Comparison of ENCODE assay signal across 8 cellular contexts in the genomic region with DNA sequence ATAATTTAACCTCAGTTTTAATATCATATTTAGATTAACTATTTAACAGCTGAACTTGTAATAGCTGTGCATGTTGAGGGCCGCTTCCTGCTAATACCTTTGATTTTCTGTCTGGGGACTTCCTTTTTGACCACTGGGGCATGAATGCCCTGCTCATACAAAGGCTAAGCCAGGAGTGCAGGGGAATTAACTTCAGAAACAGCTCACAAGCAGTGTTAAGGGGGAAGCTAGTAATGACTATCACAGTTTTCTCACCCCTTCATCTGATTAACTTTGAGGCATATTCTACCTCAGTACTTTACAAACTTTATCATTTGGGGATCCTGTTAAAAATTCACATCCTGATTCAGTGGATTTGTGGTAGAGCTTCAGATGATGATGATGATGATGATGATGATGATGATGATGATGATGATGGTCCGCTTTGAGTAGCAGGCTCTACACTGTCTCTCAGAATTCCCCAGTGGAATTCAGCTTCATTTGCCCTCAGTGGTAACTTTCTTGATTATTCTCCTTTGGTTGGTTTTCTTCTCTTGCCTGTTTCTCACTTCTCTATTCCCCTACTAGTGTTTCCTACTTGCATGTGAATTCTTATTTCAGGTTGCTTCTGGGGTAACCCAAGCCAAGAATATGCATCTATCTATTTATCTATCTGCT.
DNase-seq lines count a peak whose midpoint lies in the region; ATAC-seq and TF ChIP-seq lines count a peak whose summit lies in the region.

No MANE protein-coding gene starts in this region.

- H3K27me3 ChIP-seq in OCI-LY3 (ENCODE audit: low read depth, low read length) (no peaks in the 10 kb centered on the region), brain microvascular endothelial cell (replicated peaks) (no peaks in the 10 kb centered on the region)

- POLR2A ChIA-PET in GM10248 (lab: Yijun Ruan, JAX), result interaction anchor here (0.6 to 1.6 kb wide), 5 partner anchors 37 to 498 kb away, joined by 3 to 5 read pairs (median 4); no protein-coding TSS in a partner anchor

- H3K79me2 ChIP-seq in OCI-LY3 (ENCODE audit: low read length), result no peaks in the 10 kb centered on the region

- no peaks in the 10 kb centered on the region for H3K9me3 Mint-ChIP-seq in endothelial cell (ENCODE audit: unreplicated experiment)

- ATAC-seq in GM19023 (IDR thresholded peaks at IDR 0.05; ENCODE audit: unreplicated experiment) (peak; percentile 57), HG02852 (IDR thresholded peaks at IDR 0.05; ENCODE audit: unreplicated experiment) (peak; percentile 55)

- no peak overlapping the region for H2AFZ ChIP-seq in OCI-LY3 (ENCODE audit: low read depth, low read length)

- H3K27me3 Mint-ChIP-seq in endothelial cell (ENCODE audit: unreplicated experiment), result peaks cover 2% of the 10 kb centered on the region

- DNase-seq in GM10248 (ENCODE audit: extremely low spot score) (peak; percentile 58), ACHN (no peak), AG08396 (ENCODE audit: low spot score) (no peak), brain microvascular endothelial cell (no peak), endothelial cell (ENCODE audit: low spot score) (no peak)

- H3K4me1 ChIP-seq in OCI-LY3 (ENCODE audit: low read length), result peaks cover 61% of the 10 kb centered on the region

- no peaks in the 10 kb centered on the region for H3K36me3 Mint-ChIP-seq in endothelial cell (ENCODE audit: low read depth, unreplicated experiment)

- H3K4me3 Mint-ChIP-seq in endothelial cell (ENCODE audit: unreplicated experiment), result no peak overlapping the region

- peaks cover 7% of the 10 kb centered on the region for H3K36me3 ChIP-seq in OCI-LY3 (replicated peaks; ENCODE audit: low read depth, low read length)
- H3K36me3 ChIP-seq in brain microvascular endothelial cell (replicated peaks), result no peaks in the 10 kb centered on the region

- peak overlapping the region; percentile 87 for H3K4me2 ChIP-seq in OCI-LY3 (ENCODE audit: low read length)

- CTCF ChIA-PET in GM10248 (lab: Yijun Ruan, JAX), result interaction anchor here (0.7 to 3.3 kb wide), 13 partner anchors 9 to 287 kb away, joined by 3 to 35 read pairs (median 3); no protein-coding TSS in a partner anchor

- no peak for TF ChIP-seq CTCF in GM10248 (IDR thresholded peaks at IDR 0.05; ENCODE audit: control extremely low read depth, extremely low read depth, low read depth, missing control alignments)
- TF ChIP-seq CTCF in OCI-LY3 (IDR thresholded peaks at IDR 0.05; ENCODE audit: low read depth, low read length), result no peak
- no peak for TF ChIP-seq CTCF in brain microvascular endothelial cell (IDR thresholded peaks at IDR 0.05; ENCODE audit: low read depth, low read length, missing control alignments)
- TF ChIP-seq CTCF in endothelial cell (IDR thresholded peaks at IDR 0.05; ENCODE audit: unreplicated experiment), result no peak

- H4K20me1 ChIP-seq in OCI-LY3 (ENCODE audit: insufficient read depth, low read length), result no peaks in the 10 kb centered on the region

- H3K9ac ChIP-seq in OCI-LY3 (ENCODE audit: low read length), result peak overlapping the region; percentile 97

- H3K27ac Mint-ChIP-seq in endothelial cell (ENCODE audit: unreplicated experiment), result no peak overlapping the region

- H3K4me3 ChIP-seq in OCI-LY3 (ENCODE audit: low read length) (peak overlapping the region; percentile 63), brain microvascular endothelial cell (ENCODE audit: low read depth, low read length) (no peak overlapping the region)

- H3K4me1 Mint-ChIP-seq in endothelial cell (ENCODE audit: unreplicated experiment), result peaks cover 6% of the 10 kb centered on the region

- in situ Hi-C loops in ACHN (cut with HindIII; ENCODE audit: low pct_ligation_motif_present, low pct_unique_long_range_greater_than_20kb, low sequenced_read_pairs), result no loop called here
- in situ Hi-C loops in brain microvascular endothelial cell (cut with HindIII; ENCODE audit: low pct_ligation_motif_present, low sequenced_read_pairs), result no loop called here

- peaks cover 4% of the 10 kb centered on the region; the same call in 1 of the 2 replicates for H3K9me3 ChIP-seq in OCI-LY3 (ENCODE audit: insufficient read depth, low read length)

- H3K27ac ChIP-seq in OCI-LY3 (ENCODE audit: low read length), result peak overlapping the region; percentile 100
- no peak overlapping the region for H3K27ac ChIP-seq in brain microvascular endothelial cell
